ENCODE assay signal across 9 cellular contexts in genomic region chr3:111712294-111713180, GRCh38. TPM values are rescaled to one million over a fixed set of nuclear protein-coding genes. Genes with fewer than 3 reads are reported as not detected.
DNase-seq lines count a peak whose midpoint lies in the region; ATAC-seq and FAIRE-seq lines count a peak whose summit lies in the region.
"Had no signal": no experiment of that assay in that cellular context is flagged by ENCODE, and none has a peak within 500 bp of the region (broad histone marks: within the 10 kb centered on the region; RNA-seq: fewer than 3 reads in every experiment).

No MANE protein-coding gene starts in this region.

- no peaks in the 10 kb centered on the region for H3K4me1 ChIP-seq in small intestine (ENCODE audit: control insufficient read depth in 2 of 2, insufficient read depth in 1 of 2, low read depth in 1 of 2, low read length in 1 of 2)

- DNase-seq in activated CD4-positive, alpha-beta T cell treated with anti-CD3 and anti-CD28 coated beads, Interleukin-2, amount 10 ng/mL, durations not matched to agents 7 days and 5 days, result no peak
- no peak for DNase-seq in activated CD4-positive, alpha-beta T cell treated with anti-CD3 and anti-CD28 coated beads, Interleukin-2, amount 50 U/mL, for 4 hours
- DNase-seq in NCI-H2171 (lab: John Stamatoyannopoulos, UW) (peak; percentile 70), epithelial cell of prostate (ENCODE audit: low read depth, low spot score) (no peak), small intestine (peak; percentile 64), SHP77 (lab: John Stamatoyannopoulos, UW) (no peak)
- no peak for DNase-seq in activated CD4-positive, alpha-beta T cell treated with anti-CD3 and anti-CD28 coated beads, Interleukin-2, amount 10 ng/mL, durations not matched to agents 24 days and 14 days

- no peaks in the 10 kb centered on the region for H3K9me3 ChIP-seq in small intestine (ENCODE audit: control insufficient read depth, low read depth)

- peaks cover 30% of the 10 kb centered on the region for H3K36me3 Mint-ChIP-seq in activated CD4-positive, alpha-beta T cell treated with anti-CD3 and anti-CD28 coated beads, Interleukin-2, amount 10 ng/mL, durations not matched to agents 7 days and 5 days (ENCODE audit: low read depth)
- H3K36me3 Mint-ChIP-seq in activated CD4-positive, alpha-beta T cell treated with anti-CD3 and anti-CD28 coated beads, Interleukin-2, amount 10 ng/mL, durations not matched to agents 24 days and 14 days (ENCODE audit: low read depth), result peaks cover 33% of the 10 kb centered on the region

- no peak for FAIRE-seq in small intestine (lab: Jason Lieb, UNC)

- 33 to 65% (median 47%) methylated on average over 16 of the region's 16 CpGs for WGBS in small intestine, 3 donors

- no peaks in the 10 kb centered on the region for H3K27me3 ChIP-seq in small intestine (ENCODE audit: control insufficient read depth in 2 of 2, insufficient read depth in 2 of 2, low read length in 2 of 2)

- intact Hi-C loops in activated CD4-positive, alpha-beta T cell treated with anti-CD3 and anti-CD28 coated beads, Interleukin-2, amount 10 ng/mL, durations not matched to agents 24 days and 14 days (cut with micrococcal nuclease), result no loop called here

- H3K27ac Mint-ChIP-seq in activated CD4-positive, alpha-beta T cell treated with anti-CD3 and anti-CD28 coated beads, Interleukin-2, amount 10 ng/mL, durations not matched to agents 7 days and 5 days, result peak overlapping the region; percentile 14
- H3K27ac Mint-ChIP-seq in activated CD4-positive, alpha-beta T cell treated with anti-CD3 and anti-CD28 coated beads, Interleukin-2, amount 10 ng/mL, durations not matched to agents 24 days and 14 days, result no peak overlapping the region

- no peaks in the 10 kb centered on the region for H3K27me3 Mint-ChIP-seq in activated CD4-positive, alpha-beta T cell treated with anti-CD3 and anti-CD28 coated beads, Interleukin-2, amount 10 ng/mL, durations not matched to agents 7 days and 5 days
- H3K27me3 Mint-ChIP-seq in activated CD4-positive, alpha-beta T cell treated with anti-CD3 and anti-CD28 coated beads, Interleukin-2, amount 10 ng/mL, durations not matched to agents 24 days and 14 days, result no peaks in the 10 kb centered on the region

- no peaks in the 10 kb centered on the region for H3K9me3 Mint-ChIP-seq in activated CD4-positive, alpha-beta T cell treated with anti-CD3 and anti-CD28 coated beads, Interleukin-2, amount 10 ng/mL, durations not matched to agents 7 days and 5 days
- H3K9me3 Mint-ChIP-seq in activated CD4-positive, alpha-beta T cell treated with anti-CD3 and anti-CD28 coated beads, Interleukin-2, amount 10 ng/mL, durations not matched to agents 24 days and 14 days, result no peaks in the 10 kb centered on the region

- H3K4me1 Mint-ChIP-seq in activated CD4-positive, alpha-beta T cell treated with anti-CD3 and anti-CD28 coated beads, Interleukin-2, amount 10 ng/mL, durations not matched to agents 7 days and 5 days, result peaks cover 6% of the 10 kb centered on the region
- H3K4me1 Mint-ChIP-seq in activated CD4-positive, alpha-beta T cell treated with anti-CD3 and anti-CD28 coated beads, Interleukin-2, amount 10 ng/mL, durations not matched to agents 24 days and 14 days, result peaks cover 12% of the 10 kb centered on the region

- H3K36me3 ChIP-seq in small intestine (ENCODE audit: control insufficient read depth in 2 of 2, insufficient read depth in 2 of 2, low read length in 2 of 2), result peaks cover 5 to 7% of the 10 kb centered on the region in 2 donors

- CTCF ChIA-PET in activated CD4-positive, alpha-beta T cell treated with anti-CD3 and anti-CD28 coated beads, Interleukin-2, amount 10 ng/mL, durations not matched to agents 7 days and 5 days (lab: Charles Lee), result interaction anchor here (1.2 to 1.5 kb wide), 2 partner anchors 45 to 135 kb away, joined by 3 to 4 read pairs; no protein-coding TSS in a partner anchor

- H3K4me3 ChIP-seq in small intestine (ENCODE audit: low read depth in 1 of 2, low read length in 2 of 2), result no peak overlapping the region

- POLR2A ChIA-PET in activated CD4-positive, alpha-beta T cell treated with anti-CD3 and anti-CD28 coated beads, Interleukin-2, amount 10 ng/mL, durations not matched to agents 7 days and 5 days (lab: Charles Lee), result no interaction called here

- H3K4me3 Mint-ChIP-seq in activated CD4-positive, alpha-beta T cell treated with anti-CD3 and anti-CD28 coated beads, Interleukin-2, amount 10 ng/mL, durations not matched to agents 7 days and 5 days, result no peak overlapping the region
- H3K4me3 Mint-ChIP-seq in activated CD4-positive, alpha-beta T cell treated with anti-CD3 and anti-CD28 coated beads, Interleukin-2, amount 10 ng/mL, durations not matched to agents 24 days and 14 days, result no peak overlapping the region

- ATAC-seq in GM19328 (IDR thresholded peaks at IDR 0.05; ENCODE audit: unreplicated experiment), result no peak

- H3K27ac ChIP-seq in epithelial cell of prostate (peak overlapping the region; percentile 18), small intestine (ENCODE audit: low read depth in 1 of 2, low read length in 1 of 2) (peak overlapping the region in 1 of 2 donors; percentile 45)
- H3K27ac ChIP-seq: VCaP had no signal

RNA-seq across cellular contexts. Expression of gene PLCXD2, which starts 38.1 kb away (rescaled TPM):
- total RNA-seq in activated CD4-positive, alpha-beta T cell treated with anti-CD3 and anti-CD28 coated beads, Interleukin-2, amount 10 ng/mL, durations not matched to agents 7 days and 5 days, result 10 to 100 TPM; 11.6 to 12.6 TPM
- polyA plus RNA-seq in small intestine, result 1 to 10 TPM; 1.4 to 3.4 (median 1.8) TPM
- total RNA-seq in activated CD4-positive, alpha-beta T cell treated with anti-CD3 and anti-CD28 coated beads, Interleukin-2, amount 10 ng/mL, durations not matched to agents 24 days and 14 days, result 7.1 and 7.3 TPM in 2 replicates

Comparison
In these comparisons a context has a peak if more than half of its experiments do, and no peak if none do; other contexts are left out.
1. DNase-seq: peak in NCI-H2171 (single experiment) and small intestine (single experiment); none in activated CD4-positive, alpha-beta T cell treated with anti-CD3 and anti-CD28 coated beads, Interleukin-2, amount 10 ng/mL, durations not matched to agents 7 days and 5 days (single experiment), activated CD4-positive, alpha-beta T cell treated with anti-CD3 and anti-CD28 coated beads, Interleukin-2, amount 50 U/mL, for 4 hours (0 of 2), epithelial cell of prostate (single experiment), SHP77 (0 of 2) and activated CD4-positive, alpha-beta T cell treated with anti-CD3 and anti-CD28 coated beads, Interleukin-2, amount 10 ng/mL, durations not matched to agents 24 days and 14 days (single experiment).